ENCODE assay signal across 21 cellular contexts in genomic region chr11:2413735-2414579, GRCh38. TPM values are rescaled to one million over a fixed set of nuclear protein-coding genes. Genes with fewer than 3 reads are reported as not detected.
DNase-seq lines count a peak whose midpoint lies in the region; ATAC-seq lines count a peak whose summit lies in the region.
"Had no signal": no experiment of that assay in that cellular context is flagged by ENCODE, and none has a peak within 500 bp of the region (broad histone marks: within the 10 kb centered on the region; RNA-seq: fewer than 3 reads in every experiment).

No MANE protein-coding gene starts in this region.

- peak overlapping the region; percentile 76 for H3K18ac ChIP-seq in neuronal stem cell (ENCODE audit: low read length)

- DNase-seq in NCI-H748 (lab: John Stamatoyannopoulos, UW; ENCODE audit: unreplicated experiment): peak; percentile 16
- no peak for DNase-seq in NCI-H748 treated with DMSO at 0.1 percent for 48 hours (lab: John Stamatoyannopoulos, UW)
- DNase-seq in NCI-H1105 (lab: John Stamatoyannopoulos, UW): peak; percentile 51
- peak; percentile 23 for DNase-seq in RPMI8226
- no peak for DNase-seq in neuronal stem cell (ENCODE audit: low spot score)
- no peak for DNase-seq in stimulated activated naive CD4-positive, alpha-beta T cell (lab: John Stamatoyannopoulos, UW)
- DNase-seq in iPS-NIHi7 (ENCODE audit: extremely low spot score): no peak
- DNase-seq: CD4-positive, CD25-positive, alpha-beta regulatory T cell; DMS53; GOT3; KG1; MG63; NCI-H1436 treated with DMSO at 0.1 percent for 48 hours; NCI-H187 treated with DMSO at 0.1 percent for 48 hours; NCI-H510A; NCI-H774; SIG-M5 had no signal

- no peak overlapping the region for H2BK120ac ChIP-seq in neuronal stem cell (ENCODE audit: low read depth, low read length)

- H4K91ac ChIP-seq in neuronal stem cell (ENCODE audit: low read depth, low read length, poor library complexity): peak overlapping the region; percentile 72

- peak overlapping the region; percentile 37 for H2BK15ac ChIP-seq in neuronal stem cell (ENCODE audit: low read length)

- no peak overlapping the region for H3K4me2 ChIP-seq in neuronal stem cell (ENCODE audit: insufficient read depth, low read length, poor library complexity, severe bottlenecking)
- H3K4me2 ChIP-seq: BLaER1 had no signal

- H2BK12ac ChIP-seq in neuronal stem cell (ENCODE audit: low read length): peak overlapping the region; percentile 22

- WGBS in neuronal stem cell (ENCODE audit: extremely low coverage in 2 of 2, insufficient read length in 2 of 2, insufficient replicate concordance in 1 of 2), 2 donors: no CpG with 5 or more reads among the region's 43 CpGs

- peaks cover 2% of the 10 kb centered on the region for H3K79me1 ChIP-seq in neuronal stem cell (ENCODE audit: low read depth, low read length)

- H3K23ac ChIP-seq in neuronal stem cell (ENCODE audit: low read depth, low read length, poor library complexity): peak overlapping the region; percentile 80

- H2AFZ ChIP-seq in neuronal stem cell (ENCODE audit: low read length): peak overlapping the region; percentile 49

- peaks cover 0 to 9% of the 10 kb centered on the region in 2 donors for H3K4me1 ChIP-seq in neuronal stem cell (ENCODE audit: control insufficient read depth in 2 of 2, insufficient read depth in 1 of 2, low read depth in 1 of 2, low read length in 2 of 2)

- peak overlapping the region; percentile 39 for H2BK5ac ChIP-seq in neuronal stem cell (ENCODE audit: low read length)

- H3K4me3 ChIP-seq in neuronal stem cell (ENCODE audit: low read length in 2 of 2): no peak overlapping the region
- H3K4me3 ChIP-seq: BLaER1, MG63, SK-N-MC had no signal

- H2AK5ac ChIP-seq in neuronal stem cell (ENCODE audit: low read depth, low read length): peak overlapping the region; percentile 98

- no peak overlapping the region for H3K9ac ChIP-seq in neuronal stem cell (ENCODE audit: low read depth, low read length, poor library complexity)
- H3K9ac ChIP-seq: BLaER1 had no signal

- ATAC-seq in HG03354 (IDR thresholded peaks at IDR 0.05; ENCODE audit: poor library complexity, severe bottlenecking, unreplicated experiment): no peak

- H3K36me3 ChIP-seq in neuronal stem cell (replicated peaks in 1 of 2; ENCODE audit: control insufficient read depth in 2 of 2, insufficient read depth in 2 of 2, low read length in 2 of 2): no peaks in the 10 kb centered on the region
- H3K36me3 ChIP-seq: BLaER1, MG63 had no signal

- no peak overlapping the region for H3K27ac ChIP-seq in neuronal stem cell (replicated peaks; ENCODE audit: low read length)
- H3K27ac ChIP-seq: BLaER1, SK-N-MC had no signal

- H3K27me3 ChIP-seq in neuronal stem cell (ENCODE audit: control insufficient read depth in 3 of 3, insufficient read depth in 3 of 3, low read depth in 1 of 3, low read length in 3 of 3): no peaks in the 10 kb centered on the region
- H3K27me3 ChIP-seq: MG63 had no signal

- H4K8ac ChIP-seq in neuronal stem cell (ENCODE audit: low read depth, low read length): peak overlapping the region; percentile 65

- H3K9me3 ChIP-seq in neuronal stem cell (replicated peaks in 1 of 2; ENCODE audit: control insufficient read depth in 2 of 2, insufficient read depth in 1 of 2, low read depth in 1 of 2, low read length in 2 of 2): no peaks in the 10 kb centered on the region
- H3K9me3 ChIP-seq: BLaER1, MG63 had no signal

- no peak overlapping the region for H3K4ac ChIP-seq in neuronal stem cell (ENCODE audit: low read length)

- peak overlapping the region; percentile 71 for H3K14ac ChIP-seq in neuronal stem cell (ENCODE audit: low read length)

RNA-seq across cellular contexts. Expression of gene TSSC4, which starts 13.4 kb away (rescaled TPM):
- 50.8 TPM for polyA plus RNA-seq in neuronal stem cell (2013, experiment 1 of 2)
- polyA plus RNA-seq in neuronal stem cell (2013, experiment 2 of 2): 54.1 TPM

RNA-seq across cellular contexts. Expression of gene TRPM5, which starts 30.4 kb away (rescaled TPM):
- polyA plus RNA-seq in neuronal stem cell (2013, experiment 1 of 2): 0.01 TPM
- 0.01 TPM for polyA plus RNA-seq in neuronal stem cell (2013, experiment 2 of 2)
- polyA plus RNA-seq: AG04450; CD4-positive, CD25-positive, alpha-beta regulatory T cell had no signal

RNA-seq across cellular contexts. Expression of gene KCNQ1, which starts 30.9 kb away (rescaled TPM):
- 1.2 TPM for polyA plus RNA-seq in neuronal stem cell (2013, experiment 1 of 2)
- polyA plus RNA-seq in neuronal stem cell (2013, experiment 2 of 2): 1.1 TPM
- polyA plus RNA-seq: AG04450 had no signal

RNA-seq across cellular contexts. Expression of gene CD81, which starts 36.8 kb away (rescaled TPM):
- 200 TPM for polyA plus RNA-seq in neuronal stem cell (2013, experiment 1 of 2)
- 195 TPM for polyA plus RNA-seq in neuronal stem cell (2013, experiment 2 of 2)

Comparison
In these comparisons a context has a peak if more than half of its experiments do, and no peak if none do; other contexts are left out.
1. DNase-seq: peak in NCI-H748 (single experiment), NCI-H1105 (single experiment) and RPMI8226 (single experiment); none in NCI-H748 treated with DMSO at 0.1 percent for 48 hours (single experiment), neuronal stem cell (single experiment), stimulated activated naive CD4-positive, alpha-beta T cell (0 of 6) and iPS-NIHi7 (single experiment).